ENCODE assay signal across 17 cellular contexts in genomic region chr1:21894034-21894881, GRCh38. TPM values are rescaled to one million over a fixed set of nuclear protein-coding genes. Genes with fewer than 3 reads are reported as not detected.
A peak's percentile ranks its signal among the peaks of the same experiment; 100 is the strongest.
DNase-seq lines count a peak whose midpoint lies in the region; ATAC-seq, FAIRE-seq and TF ChIP-seq lines count a peak whose summit lies in the region.
"Had no signal": no experiment of that assay in that cellular context is flagged by ENCODE, and none has a peak within 500 bp of the region (broad histone marks: within the 10 kb centered on the region; RNA-seq: fewer than 3 reads in every experiment).

No MANE protein-coding gene starts in this region.

- H3K27me3 Mint-ChIP-seq in mesothelial cell of epicardium (ENCODE audit: low read depth), result no peaks in the 10 kb centered on the region
- peaks cover 0 to under 1% of the 10 kb centered on the region in 2 donors for H3K27me3 Mint-ChIP-seq in stimulated activated naive B cell treated with anti-CD40 and anti-IgM and Interleukin-4, amounts not matched to agents 10 μg/mL and 1 μg/mL and 100 μg/mL, for 72 hours
- H3K27me3 Mint-ChIP-seq: T-cell had no signal

- intact Hi-C loops in kidney (cut with DNase I), result no loop called here

- H3K27me3 ChIP-seq in adipocyte (replicated peaks; ENCODE audit: control insufficient read depth, insufficient read depth, low read length), result no peaks in the 10 kb centered on the region
- H3K27me3 ChIP-seq: neutrophil, upper lobe of left lung had no signal

- DNase-seq in NCI-H1092 (lab: John Stamatoyannopoulos, UW) (peak; percentile 69), adipocyte (ENCODE audit: low read depth) (no peak), mesothelial cell of epicardium (ENCODE audit: low spot score in 2 of 2, unreplicated experiment in 2 of 2) (no peak), retina (no peak), kidney (no peak)
- no peak for DNase-seq in stimulated activated naive B cell treated with anti-CD40 and anti-IgM and Interleukin-4, amounts not matched to agents 10 μg/mL and 1 μg/mL and 100 μg/mL, for 72 hours
- no peak for DNase-seq in effector CD8-positive, alpha-beta T cell (lab: John Stamatoyannopoulos, UW)
- DNase-seq: activated CD4-positive, alpha-beta T cell treated with anti-CD3 and anti-CD28 coated beads for 1 hour; activated T-cell treated with anti-CD3 and anti-CD28 coated beads for 4 hours; IMR-90; NCI-H510A treated with DMSO at 0.1 percent for 48 hours; PC-3; T-cell; upper lobe of left lung had no signal

- H3K36me3 ChIP-seq in adipocyte (ENCODE audit: control insufficient read depth, insufficient read depth, low read length, severe bottlenecking) (peaks cover 82% of the 10 kb centered on the region), kidney (ENCODE audit: control insufficient read depth in 1 of 2, insufficient read depth in 2 of 2, low read length in 2 of 2) (no peaks in the 10 kb centered on the region)
- H3K36me3 ChIP-seq: neutrophil had no signal

- H3K9ac ChIP-seq in adipocyte (ENCODE audit: low read length) (peak overlapping the region; percentile 85), kidney (ENCODE audit: low read length in 2 of 2) (no peak overlapping the region)

- peaks cover 23% of the 10 kb centered on the region for H3K4me1 Mint-ChIP-seq in mesothelial cell of epicardium
- H3K4me1 Mint-ChIP-seq in stimulated activated naive B cell treated with anti-CD40 and anti-IgM and Interleukin-4, amounts not matched to agents 10 μg/mL and 1 μg/mL and 100 μg/mL, for 72 hours, result no peaks in the 10 kb centered on the region
- H3K4me1 Mint-ChIP-seq: T-cell had no signal

- no peak overlapping the region for H3K4me3 Mint-ChIP-seq in mesothelial cell of epicardium
- no peak overlapping the region for H3K4me3 Mint-ChIP-seq in stimulated activated naive B cell treated with anti-CD40 and anti-IgM and Interleukin-4, amounts not matched to agents 10 μg/mL and 1 μg/mL and 100 μg/mL, for 72 hours
- H3K4me3 Mint-ChIP-seq: T-cell had no signal

- no peaks in the 10 kb centered on the region for H3K9me3 Mint-ChIP-seq in mesothelial cell of epicardium
- no peaks in the 10 kb centered on the region for H3K9me3 Mint-ChIP-seq in stimulated activated naive B cell treated with anti-CD40 and anti-IgM and Interleukin-4, amounts not matched to agents 10 μg/mL and 1 μg/mL and 100 μg/mL, for 72 hours
- H3K9me3 Mint-ChIP-seq: T-cell had no signal

- no peak overlapping the region for H3K4me3 ChIP-seq in adipocyte (ENCODE audit: low read length)
- no peak overlapping the region for H3K4me3 ChIP-seq in kidney (ENCODE audit: low read length in 2 of 2)
- H3K4me3 ChIP-seq: upper lobe of left lung had no signal

- TF ChIP-seq CTCF in mesothelial cell of epicardium (IDR thresholded peaks at IDR 0.05; ENCODE audit: unreplicated experiment) (no peak), kidney (IDR thresholded peaks at IDR 0.05; ENCODE audit: borderline replicate concordance, extremely low read depth, insufficient read depth) (no peak)

- FAIRE-seq in kidney (lab: Jason Lieb, UNC), result no peak

- peaks cover 3% of the 10 kb centered on the region for H3K36me3 Mint-ChIP-seq in mesothelial cell of epicardium
- H3K36me3 Mint-ChIP-seq in stimulated activated naive B cell treated with anti-CD40 and anti-IgM and Interleukin-4, amounts not matched to agents 10 μg/mL and 1 μg/mL and 100 μg/mL, for 72 hours, result no peaks in the 10 kb centered on the region
- H3K36me3 Mint-ChIP-seq: T-cell had no signal

- H3K4me1 ChIP-seq in adipocyte (ENCODE audit: control insufficient read depth, insufficient read depth, low read length) (peaks cover 53% of the 10 kb centered on the region), kidney (ENCODE audit: control insufficient read depth in 1 of 2, insufficient read depth in 1 of 2, low read depth in 1 of 2, low read length in 2 of 2) (peaks cover 6 to 25% of the 10 kb centered on the region in 2 donors)

- H3K27ac ChIP-seq in kidney (ENCODE audit: low read depth in 2 of 2, low read length in 2 of 2), result no peak overlapping the region
- H3K27ac ChIP-seq: C4-2B, neutrophil had no signal

- H3K27ac Mint-ChIP-seq in mesothelial cell of epicardium, result peak overlapping the region; percentile 62
- H3K27ac Mint-ChIP-seq in stimulated activated naive B cell treated with anti-CD40 and anti-IgM and Interleukin-4, amounts not matched to agents 10 μg/mL and 1 μg/mL and 100 μg/mL, for 72 hours, result peak overlapping the region; percentile 44
- H3K27ac Mint-ChIP-seq: T-cell had no signal

- peak in 1 of 2 donors; percentile 5 for ATAC-seq in stimulated activated naive B cell treated with anti-CD40 and anti-IgM and Interleukin-4, amounts not matched to agents 10 μg/mL and 1 μg/mL and 100 μg/mL, for 72 hours (replicated peaks)
- ATAC-seq: esophagus mucosa, PC-3, T-cell had no signal

- H3K9me3 ChIP-seq in adipocyte (ENCODE audit: control insufficient read depth, low read length), result no peaks in the 10 kb centered on the region
- H3K9me3 ChIP-seq in kidney (ENCODE audit: control insufficient read depth in 1 of 2, low read length in 2 of 2), result no peaks in the 10 kb centered on the region
- H3K9me3 ChIP-seq: neutrophil, upper lobe of left lung had no signal

RNA-seq across cellular contexts. Expression of gene HSPG2, which starts 42.9 kb away (rescaled TPM):
- total RNA-seq in mesothelial cell of epicardium (221 to 226 TPM (median 221 TPM) in 3 replicates), kidney (510 TPM)
- polyA plus RNA-seq in kidney (ENCODE audit: insufficient read depth, low read depth, low replicate concordance), result 60.4 TPM
